Comparison of ENCODE assay signal across 11 cellular contexts in the genomic region with DNA sequence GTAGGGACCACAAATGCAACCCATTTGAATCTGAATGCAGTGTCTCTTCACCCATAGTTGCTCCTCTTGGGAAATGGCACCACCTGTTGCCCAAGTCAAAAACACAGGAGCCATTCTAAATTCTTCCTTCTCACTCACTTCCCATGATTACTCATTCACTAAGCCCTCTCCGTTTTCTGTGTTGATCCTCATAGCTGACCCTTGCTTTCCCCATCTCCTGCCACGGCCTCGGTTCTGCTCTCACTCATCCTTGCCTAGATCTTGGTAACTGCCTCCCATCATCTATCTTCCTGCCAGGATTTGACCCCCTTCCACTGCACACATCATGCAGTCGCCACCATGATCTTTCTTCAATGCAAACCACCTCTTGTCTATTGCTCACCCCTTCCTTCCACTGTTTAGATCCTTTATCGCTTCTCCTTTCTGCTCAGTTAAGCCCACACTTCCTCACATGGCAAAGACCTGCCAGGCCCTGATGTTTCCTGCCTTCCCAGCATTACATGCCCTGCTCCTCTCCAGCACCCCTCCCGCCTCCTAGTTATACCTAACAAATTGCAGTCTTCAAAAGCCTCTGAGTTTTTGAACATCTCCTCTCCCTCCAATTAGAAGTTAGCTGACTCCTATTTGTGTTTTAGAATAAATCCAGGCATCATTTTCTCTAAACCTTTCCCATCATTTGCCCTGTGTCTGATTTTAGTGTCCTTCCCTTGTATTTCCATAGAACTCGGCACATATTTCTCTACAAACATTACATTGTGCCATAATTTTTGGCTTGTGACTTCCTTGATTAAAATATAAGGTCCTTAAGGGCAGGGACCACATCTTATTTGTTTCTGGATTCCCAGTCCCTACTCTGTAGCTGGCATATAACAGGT. TPM values are rescaled to one million over a fixed set of nuclear protein-coding genes. Genes with fewer than 3 reads are reported as not detected.
DNase-seq lines count a peak whose midpoint lies in the region; ATAC-seq, FAIRE-seq and TF ChIP-seq lines count a peak whose summit lies in the region.
"Had no signal": no experiment of that assay in that cellular context is flagged by ENCODE, and none has a peak within 500 bp of the region (broad histone marks: within the 10 kb centered on the region; RNA-seq: fewer than 3 reads in every experiment).

No MANE protein-coding gene starts in this region.

- no peaks in the 10 kb centered on the region for H3K27me3 ChIP-seq in PC-9 (ENCODE audit: insufficient read depth, low read depth)
- H3K27me3 ChIP-seq: upper lobe of left lung had no signal

- no peak for TF ChIP-seq EP300 in A549 (IDR thresholded peaks at IDR 0.05)

- H3K4me2 ChIP-seq in A549 = peak overlapping the region; percentile 42
- H3K4me2 ChIP-seq in PC-9 = no peak overlapping the region

- ATAC-seq in A549 (peak; percentile 90 to 94), GM21526 (IDR thresholded peaks at IDR 0.05; ENCODE audit: low FRiP score, unreplicated experiment) (no peak)

- 40% methylated on average over 7 of the region's 7 CpGs for WGBS in A549 (ENCODE audit: missing lambda C conversion rate)

- H3K36me3 ChIP-seq in PC-9 (ENCODE audit: low read depth) = no peaks in the 10 kb centered on the region
- H3K36me3 ChIP-seq: upper lobe of left lung had no signal

- H3K79me2 ChIP-seq in PC-9 (ENCODE audit: low read depth) = no peaks in the 10 kb centered on the region

- no peak for FAIRE-seq in A549 (lab: Jason Lieb, UNC)

- peak; percentile 75 to 86 for TF ChIP-seq RAD21 in A549 (conservative IDR thresholded peaks at IDR 0.05 in 1 of 2, IDR thresholded peaks at IDR 0.05 in 1 of 2)

- BruUV-seq in PC-9 (replicated peaks; lab: Mats Ljungman, UMichigan) = no TSS peak

- no peaks in the 10 kb centered on the region for H3K9me2 ChIP-seq in PC-9 (ENCODE audit: insufficient read depth)

- POLR2A ChIA-PET in A549 (lab: Yijun Ruan, JAX) (no interaction called here), PC-9 (lab: Charles Lee; ENCODE audit: unreplicated experiment) (no interaction called here)

- intact Hi-C loops in PC-9 (cut with micrococcal nuclease; ENCODE audit: unreplicated experiment) = no loop called here

- CTCF ChIA-PET in A549 (lab: Yijun Ruan, JAX) = interaction anchor here (0.7 to 1.8 kb wide), 10 partner anchors 8 to 256 kb away, joined by 3 to 5 read pairs (median 3); partner anchors contain the start of gene DNMBP
- CTCF ChIA-PET in PC-9 (lab: Charles Lee) = no interaction called here

- H3F3A ChIP-seq in PC-9 (ENCODE audit: insufficient read depth, low read depth) = no peaks in the 10 kb centered on the region

- peak; percentile 64 for TF ChIP-seq CTCF in A549 (IDR thresholded peaks at IDR 0.05)
- TF ChIP-seq CTCF in GM13977 (IDR thresholded peaks at IDR 0.05; ENCODE audit: extremely low read depth, insufficient read depth, missing control alignments) = peak; percentile 34
- peak; percentile 24; the same call in 1 of the 2 replicates for TF ChIP-seq CTCF in PC-9 (conservative IDR thresholded peaks at IDR 0.05)
- TF ChIP-seq CTCF in fibroblast of mammary gland (conservative IDR thresholded peaks at IDR 0.05; ENCODE audit: control insufficient read depth, insufficient read depth, low read depth, low read length) = peak; percentile 27
- no peak for TF ChIP-seq CTCF in GM13976 (IDR thresholded peaks at IDR 0.05; ENCODE audit: borderline replicate concordance, control extremely low read depth, extremely low read depth, insufficient read depth, missing control alignments)

- H3K4me1 ChIP-seq in A549 (peaks cover 15% of the 10 kb centered on the region; the same call in 2 of the 3 replicates), PC-9 (replicated peaks; ENCODE audit: insufficient read depth) (no peaks in the 10 kb centered on the region)
- H3K4me1 ChIP-seq: upper lobe of left lung had no signal

- TF ChIP-seq POLR2A in A549 (IDR thresholded peaks at IDR 0.05; ENCODE audit: low read length) = no peak

- H4K20me1 ChIP-seq in PC-9 (ENCODE audit: insufficient read depth) = no peaks in the 10 kb centered on the region

- H3K9me3 ChIP-seq in A549 = no peaks in the 10 kb centered on the region
- H3K9me3 ChIP-seq in PC-9 (ENCODE audit: insufficient read depth, low read depth) = no peaks in the 10 kb centered on the region
- H3K9me3 ChIP-seq: upper lobe of left lung had no signal

- H3K4me3 ChIP-seq in A549 (no peak overlapping the region), PC-9 (no peak overlapping the region), fibroblast of mammary gland (ENCODE audit: control insufficient read depth, low read depth, low read length) (no peak overlapping the region)
- H3K4me3 ChIP-seq: upper lobe of left lung had no signal

- no peak overlapping the region for H3K27ac ChIP-seq in A549
- no peak overlapping the region for H3K27ac ChIP-seq in PC-9
- H3K27ac ChIP-seq in substantia nigra (ENCODE audit: low read depth, low read length, poor library complexity, severe bottlenecking) = no peak overlapping the region
- H3K27ac ChIP-seq: upper lobe of left lung had no signal

- DNase-seq in A549 (ENCODE audit: low read depth in 1 of 2, low spot score in 1 of 2) = peak; percentile 56 to 65
- no peak for DNase-seq in GM13977 (ENCODE audit: low spot score)
- peak in 1 of 2 experiments; percentile 1 for DNase-seq in PC-9
- peak; percentile 41 for DNase-seq in fibroblast of mammary gland (ENCODE audit: low read depth)
- no peak for DNase-seq in substantia nigra (lab: John Stamatoyannopoulos, UW)
- no peak for DNase-seq in DMS79 treated with DMSO at 0.1 percent for 48 hours (lab: John Stamatoyannopoulos, UW)
- DNase-seq in GM13976 (ENCODE audit: low spot score) = no peak
- DNase-seq: DND-41, islet precursor cell, upper lobe of left lung had no signal

- in situ Hi-C loops in GM13977 (cut with MboI; ENCODE audit: low pct_unique_long_range_greater_than_20kb, low sequenced_read_pairs, unreplicated experiment) = no loop called here
- in situ Hi-C loops in GM13976 (cut with MboI; ENCODE audit: low sequenced_read_pairs, unreplicated experiment) = no loop called here

- H2AFZ ChIP-seq in PC-9 = no peak overlapping the region

TF ChIP-seq in A549, 52 proteins besides CTCF, POLR2A, EP300 and RAD21:
- TF ChIP-seq SMC3 (IDR thresholded peaks at IDR 0.05) (peak; percentile 48; the same call in 2 of the 3 replicates), EHF (CRISPR knock-in tag; IDR thresholded peaks at IDR 0.05) (no peak), FOSL2 (IDR thresholded peaks at IDR 0.05) (no peak), FOSL2 (CRISPR knock-in tag; IDR thresholded peaks at IDR 0.05) (peak; percentile 2; the same call in 1 of the 2 replicates), TP53 (CRISPR knock-in tag; IDR thresholded peaks at IDR 0.05) (no peak), BHLHE40 (IDR thresholded peaks at IDR 0.05; ENCODE audit: low read depth, low read length) (no peak), RCOR1 (IDR thresholded peaks at IDR 0.05; ENCODE audit: low read depth, low read length) (no peak), HEYL (CRISPR knock-in tag; IDR thresholded peaks at IDR 0.05) (no peak)
- TF ChIP-seq, protein P1, sequence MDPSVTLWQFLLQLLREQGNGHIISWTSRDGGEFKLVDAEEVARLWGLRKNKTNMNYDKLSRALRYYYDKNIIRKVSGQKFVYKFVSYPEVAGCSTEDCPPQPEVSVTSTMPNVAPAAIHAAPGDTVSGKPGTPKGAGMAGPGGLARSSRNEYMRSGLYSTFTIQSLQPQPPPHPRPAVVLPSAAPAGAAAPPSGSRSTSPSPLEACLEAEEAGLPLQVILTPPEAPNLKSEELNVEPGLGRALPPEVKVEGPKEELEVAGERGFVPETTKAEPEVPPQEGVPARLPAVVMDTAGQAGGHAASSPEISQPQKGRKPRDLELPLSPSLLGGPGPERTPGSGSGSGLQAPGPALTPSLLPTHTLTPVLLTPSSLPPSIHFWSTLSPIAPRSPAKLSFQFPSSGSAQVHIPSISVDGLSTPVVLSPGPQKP (IDR thresholded peaks at IDR 0.05; ENCODE audit: low read depth, low read length) = no peak

RNA-seq across cellular contexts. Expression of gene CPN1, which starts 19.2 kb away (rescaled TPM):
- polyA plus RNA-seq in A549 (2011; rRNA removed) = 3.2 TPM in 2 replicates
- polyA plus RNA-seq in A549 (2012; cell fraction: cytosol; rRNA removed) = 0.85 and 1.0 TPM in 2 replicates
- polyA plus RNA-seq in A549 (2012; cell fraction: nucleus; rRNA removed) = 1.3 TPM in 2 replicates
- 0.29 to 0.62 TPM (median 0.52 TPM) in 3 replicates for polyA plus RNA-seq in A549 (2017; fragmentation: RNase III; extraction: RNeasy Plus Mini Kit Qiagen cat#74134 plus additional on column Dnase treatment)
- 2.2 and 3.3 TPM in 2 replicates for polyA minus RNA-seq in A549 (2011; rRNA and poly(A)+ RNA removed)
- total RNA-seq in PC-9 (2021) = not detected in 2 replicates
- total RNA-seq: upper lobe of left lung had no signal

Comparison
In these comparisons a context has a peak if more than half of its experiments do, and no peak if none do; other contexts are left out.
1. DNase-seq: peak in A549 (2 of 2) and fibroblast of mammary gland (single experiment); none in GM13977 (single experiment), substantia nigra (0 of 49), DMS79 treated with DMSO at 0.1 percent for 48 hours (single experiment) and GM13976 (single experiment).